Comparison of ENCODE assay signal across 28 cellular contexts in the genomic region with DNA sequence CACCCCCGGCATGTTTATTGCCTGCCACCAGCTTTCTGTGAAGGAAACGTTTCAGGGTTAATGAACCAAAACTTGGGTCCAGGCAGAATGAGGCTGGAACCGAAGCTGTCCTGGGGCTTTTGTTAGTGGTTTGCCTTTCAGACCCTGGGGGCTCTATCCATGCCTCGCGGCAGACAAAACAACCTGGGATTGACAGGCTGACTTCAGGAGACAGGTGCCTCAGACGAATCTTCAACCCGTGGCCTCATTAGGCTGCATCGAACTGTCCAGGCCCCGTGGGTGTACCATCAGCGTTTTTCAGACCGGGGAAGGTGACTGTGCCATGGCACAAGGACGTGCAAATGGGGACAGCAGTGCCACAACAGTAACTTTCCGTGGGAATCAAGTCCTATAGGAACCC.
"Had no signal": no experiment of that assay in that cellular context is flagged by ENCODE, and none has a peak within 500 bp of the region (broad histone marks: within the 10 kb centered on the region; RNA-seq: fewer than 3 reads in every experiment).

No MANE protein-coding gene starts in this region.

- H3K4me3 ChIP-seq: ovary, prostate gland, skin epidermis, smooth muscle cell, spleen, suprapubic skin, testis, tibial artery, transverse colon, vagina had no signal

- H3K4me1 ChIP-seq: parathyroid adenoma, prostate gland, spleen, suprapubic skin, testis, tibial artery, transverse colon, vagina had no signal

- H3K9ac ChIP-seq: parathyroid adenoma had no signal

- H3K79me2 ChIP-seq: parathyroid adenoma had no signal

- FAIRE-seq: urothelium cell line had no signal

- H3K9me3 ChIP-seq: ovary, prostate gland, spleen, suprapubic skin, testis, tibial artery, transverse colon, vagina had no signal

- H3K4me2 ChIP-seq: smooth muscle cell had no signal

- H3K27me3 ChIP-seq: ovary, suprapubic skin, testis, tibial artery, transverse colon, vagina had no signal

- H3K36me3 ChIP-seq: ovary, prostate gland, spleen, suprapubic skin, tibial artery, transverse colon, vagina had no signal

- H2AFZ ChIP-seq: parathyroid adenoma had no signal

- DNase-seq: naive B cell; nephron progenitor cell; occipital lobe; ovary; right cardiac atrium; spleen; stimulated activated CD4-positive, alpha-beta T cell treated with anti-CD3 and anti-CD28 coated beads, Interleukin-12 subunit alpha, Interleukin-12 subunit beta, amount 100 ng/mL, for 4 hours; stimulated activated CD4-positive, alpha-beta T cell treated with anti-CD3 and anti-CD28 coated beads, Interleukin-1b, Interleukin-23, amount 100 ng/mL, for 48 hours; stimulated activated CD4-positive, alpha-beta T cell treated with anti-CD3 and anti-CD28 coated beads, Interleukin-4, amount 100 ng/mL, for 1 hour; stimulated activated CD4-positive, alpha-beta T cell treated with anti-CD3 and anti-CD28 coated beads, Interleukin-4, amount 100 ng/mL, for 4 hours; stimulated activated CD8-positive, alpha-beta memory T cell treated with anti-CD3 and anti-CD28 coated beads, Interleukin-4, amount 100 ng/mL, for 48 hours; stimulated activated naive CD4-positive, alpha-beta T cell; stimulated activated naive CD8-positive, alpha-beta T cell treated with anti-CD3 and anti-CD28 coated beads, Interleukin-15, amount 100 ng/mL, for 72 hours; stimulated activated naive CD8-positive, alpha-beta T cell treated with anti-CD3 and anti-CD28 coated beads, Interleukin-15, Interleukin-2, amounts not matched to agents 100 U/mL and 50 U/mL, for 24 hours; substantia nigra; testis; transverse colon had no signal

- ATAC-seq: naive thymus-derived CD8-positive, alpha-beta T cell; right cardiac atrium; sciatic nerve; stimulated activated memory B cell treated with anti-CD40 and anti-IgM and Interleukin-4, amounts not matched to agents 10 μg/mL and 1 μg/mL and 100 μg/mL, for 72 hours; stimulated activated naive CD8-positive, alpha-beta T cell treated with anti-CD3 and anti-CD28 coated beads, Interleukin-15, amount 100 ng/mL, for 72 hours; stimulated activated naive CD8-positive, alpha-beta T cell treated with anti-CD3 and anti-CD28 coated beads, Interleukin-15, Interleukin-2, amounts not matched to agents 100 U/mL and 50 U/mL, for 24 hours had no signal

- H3K27ac ChIP-seq: ovary, parathyroid adenoma, prostate gland, skin epidermis, spleen, suprapubic skin, testis, tibial artery, transverse colon, vagina had no signal
